ENCODE assay signal across 15 cellular contexts in genomic region chr15:60842694-60843093, GRCh38.
DNase-seq lines count a peak whose midpoint lies in the region; ATAC-seq and TF ChIP-seq lines count a peak whose summit lies in the region.
"Had no signal": no experiment of that assay in that cellular context is flagged by ENCODE, and none has a peak within 500 bp of the region (broad histone marks: within the 10 kb centered on the region; RNA-seq: fewer than 3 reads in every experiment).

No MANE protein-coding gene starts in this region.

- no peak for TF ChIP-seq POLR2A in stomach (IDR thresholded peaks at IDR 0.05)

- H3K4me1 Mint-ChIP-seq in activated CD8-positive, alpha-beta T cell treated with anti-CD3 and anti-CD28 coated beads, Interleukin-2, amount 10 ng/mL, durations not matched to agents 7 days and 5 days (ENCODE audit: low read depth): peaks cover 68% of the 10 kb centered on the region
- H3K4me1 Mint-ChIP-seq in activated CD8-positive, alpha-beta T cell treated with anti-CD3 and anti-CD28 coated beads for 36 hours (ENCODE audit: low read depth): peaks cover 71% of the 10 kb centered on the region
- peaks cover 60 to 90% (median 77%) of the 10 kb centered on the region in 4 donors for H3K4me1 Mint-ChIP-seq in CD4-positive, alpha-beta memory T cell
- H3K4me1 Mint-ChIP-seq in activated T-helper 17 cell treated with anti-CD3 and anti-CD28 coated beads, Interleukin-2, amount 50 U/mL, for 72 hours: peaks cover 47% of the 10 kb centered on the region
- peaks cover 78 to 84% of the 10 kb centered on the region in 2 donors for H3K4me1 Mint-ChIP-seq in natural killer cell
- H3K4me1 Mint-ChIP-seq: B cell had no signal

- peak overlapping the region in 1 of 2 donors; percentile 18 for H3K4me3 ChIP-seq in CD4-positive, alpha-beta memory T cell (ENCODE audit: low read length in 2 of 2)
- H3K4me3 ChIP-seq in stomach: no peak overlapping the region

- CTCF ChIA-PET in activated CD8-positive, alpha-beta T cell treated with anti-CD3 and anti-CD28 coated beads, Interleukin-2, amount 10 ng/mL, durations not matched to agents 7 days and 5 days (lab: Charles Lee): interaction anchor here (1.2 to 3.7 kb wide), 5 partner anchors 63 to 296 kb away, joined by 3 to 15 read pairs (median 6); no protein-coding TSS in a partner anchor
- CTCF ChIA-PET in activated CD8-positive, alpha-beta T cell treated with anti-CD3 and anti-CD28 coated beads for 36 hours (lab: Charles Lee): interaction anchor here (0.8 to 2.9 kb wide), 5 partner anchors 12 to 257 kb away, joined by 3 to 16 read pairs (median 3); no protein-coding TSS in a partner anchor
- CTCF ChIA-PET in CD4-positive, alpha-beta memory T cell (lab: Charles Lee; ENCODE audit: partially characterized antibody): interaction anchor here (0.6 to 7.3 kb wide), 13 partner anchors 12 to 258 kb away, joined by 3 to 65 read pairs (median 3); no protein-coding TSS in a partner anchor

- DNase-seq in activated CD8-positive, alpha-beta T cell treated with anti-CD3 and anti-CD28 coated beads, Interleukin-2, amount 10 ng/mL, durations not matched to agents 7 days and 5 days: no peak
- no peak for DNase-seq in activated CD8-positive, alpha-beta T cell treated with anti-CD3 and anti-CD28 coated beads for 36 hours
- DNase-seq in CD4-positive, alpha-beta memory T cell: no peak
- DNase-seq in natural killer cell: no peak
- no peak for DNase-seq in DMS114 treated with DMSO at 0.1 percent for 48 hours (lab: John Stamatoyannopoulos, UW; ENCODE audit: unreplicated experiment)
- DNase-seq in stomach: no peak
- DNase-seq: Kasumi-1; NCI-H1092 treated with DMSO at 0.1 percent for 48 hours; NCI-H2081 treated with DMSO at 0.1 percent for 48 hours; NCI-H510A; NCI-H748 treated with DMSO at 0.1 percent for 48 hours; NK-92 treated with Interleukin-12 subunit alpha and Interleukin-12 subunit beta, amount 100 ng/mL, for 24 hours had no signal

- no peaks in the 10 kb centered on the region for H3K36me3 ChIP-seq in CD4-positive, alpha-beta memory T cell (ENCODE audit: insufficient read depth, low read length)
- H3K36me3 ChIP-seq in stomach: no peaks in the 10 kb centered on the region

- peak overlapping the region; percentile 20 for H3K4me3 Mint-ChIP-seq in activated CD8-positive, alpha-beta T cell treated with anti-CD3 and anti-CD28 coated beads, Interleukin-2, amount 10 ng/mL, durations not matched to agents 7 days and 5 days
- no peak overlapping the region for H3K4me3 Mint-ChIP-seq in activated CD8-positive, alpha-beta T cell treated with anti-CD3 and anti-CD28 coated beads for 36 hours
- H3K4me3 Mint-ChIP-seq in CD4-positive, alpha-beta memory T cell: peak overlapping the region in 7 of 8 donors; percentile 46 to 93 (median 91)
- H3K4me3 Mint-ChIP-seq in activated T-helper 17 cell treated with anti-CD3 and anti-CD28 coated beads, Interleukin-2, amount 50 U/mL, for 72 hours: peak overlapping the region; percentile 89
- peak overlapping the region; percentile 90 for H3K4me3 Mint-ChIP-seq in natural killer cell
- H3K4me3 Mint-ChIP-seq: B cell had no signal

- intact Hi-C loops in activated CD8-positive, alpha-beta T cell treated with anti-CD3 and anti-CD28 coated beads for 36 hours (cut with micrococcal nuclease): loop anchor here (5.0 kb wide), 3 partner anchors 35 to 260 kb away; no protein-coding TSS in a partner anchor
- intact Hi-C loops in CD4-positive, alpha-beta memory T cell (cut with micrococcal nuclease): loop anchor here (5.0 kb wide), 1 partner anchor 65 kb away; no protein-coding TSS in a partner anchor
- intact Hi-C loops in natural killer cell (cut with micrococcal nuclease) (loop anchor here (5.0 kb wide), 2 partner anchors 175 to 445 kb away; partner anchors contain the start of gene ANXA2), stomach (cut with DNase I; ENCODE audit: low total_unique reads) (no loop called here)

- H3K27ac ChIP-seq in CD4-positive, alpha-beta memory T cell (ENCODE audit: low read depth, low read length): peak overlapping the region; percentile 66
- no peak overlapping the region for H3K27ac ChIP-seq in stomach

- peak overlapping the region; percentile 3 for H3K27ac Mint-ChIP-seq in activated CD8-positive, alpha-beta T cell treated with anti-CD3 and anti-CD28 coated beads, Interleukin-2, amount 10 ng/mL, durations not matched to agents 7 days and 5 days
- no peak overlapping the region for H3K27ac Mint-ChIP-seq in activated CD8-positive, alpha-beta T cell treated with anti-CD3 and anti-CD28 coated beads for 36 hours
- H3K27ac Mint-ChIP-seq in CD4-positive, alpha-beta memory T cell: peak overlapping the region; percentile 90 to 99 (median 96)
- no peak overlapping the region for H3K27ac Mint-ChIP-seq in activated T-helper 17 cell treated with anti-CD3 and anti-CD28 coated beads, Interleukin-2, amount 50 U/mL, for 72 hours
- peak overlapping the region; percentile 87 to 95 for H3K27ac Mint-ChIP-seq in natural killer cell
- H3K27ac Mint-ChIP-seq: B cell had no signal

- no peaks in the 10 kb centered on the region for H3K9me3 Mint-ChIP-seq in activated CD8-positive, alpha-beta T cell treated with anti-CD3 and anti-CD28 coated beads, Interleukin-2, amount 10 ng/mL, durations not matched to agents 7 days and 5 days (ENCODE audit: insufficient read depth)
- H3K9me3 Mint-ChIP-seq in activated CD8-positive, alpha-beta T cell treated with anti-CD3 and anti-CD28 coated beads for 36 hours: no peaks in the 10 kb centered on the region
- H3K9me3 Mint-ChIP-seq in CD4-positive, alpha-beta memory T cell: no peaks in the 10 kb centered on the region
- no peaks in the 10 kb centered on the region for H3K9me3 Mint-ChIP-seq in activated T-helper 17 cell treated with anti-CD3 and anti-CD28 coated beads, Interleukin-2, amount 50 U/mL, for 72 hours
- no peaks in the 10 kb centered on the region for H3K9me3 Mint-ChIP-seq in natural killer cell

- peaks cover 98% of the 10 kb centered on the region for H3K4me1 ChIP-seq in CD4-positive, alpha-beta memory T cell (ENCODE audit: insufficient read depth, low read length)
- peaks cover 0 to 5% (median 2%) of the 10 kb centered on the region in 4 donors for H3K4me1 ChIP-seq in stomach

- no peaks in the 10 kb centered on the region for H3K9me3 ChIP-seq in CD4-positive, alpha-beta memory T cell (ENCODE audit: control insufficient read depth in 1 of 2, low read length in 2 of 2)
- no peaks in the 10 kb centered on the region for H3K9me3 ChIP-seq in stomach

- ATAC-seq in activated CD8-positive, alpha-beta T cell treated with anti-CD3 and anti-CD28 coated beads, Interleukin-2, amount 10 ng/mL, durations not matched to agents 7 days and 5 days: no peak
- ATAC-seq in activated CD8-positive, alpha-beta T cell treated with anti-CD3 and anti-CD28 coated beads for 36 hours: no peak
- no peak for ATAC-seq in activated T-helper 17 cell treated with anti-CD3 and anti-CD28 coated beads, Interleukin-2, amount 50 U/mL, for 72 hours (replicated peaks)
- ATAC-seq in natural killer cell: no peak
- ATAC-seq: Right ventricle myocardium inferior had no signal

- TF ChIP-seq EP300 in stomach (IDR thresholded peaks at IDR 0.05): no peak

- POLR2A ChIA-PET in activated CD8-positive, alpha-beta T cell treated with anti-CD3 and anti-CD28 coated beads, Interleukin-2, amount 10 ng/mL, durations not matched to agents 7 days and 5 days (lab: Charles Lee): no interaction called here
- POLR2A ChIA-PET in activated CD8-positive, alpha-beta T cell treated with anti-CD3 and anti-CD28 coated beads for 36 hours (lab: Charles Lee): interaction anchor here (0.7 to 1.1 kb wide), 2 partner anchors 32 to 123 kb away, joined by 3 read pairs; no protein-coding TSS in a partner anchor
- POLR2A ChIA-PET in CD4-positive, alpha-beta memory T cell (lab: Charles Lee; ENCODE audit: partially characterized antibody): interaction anchor here (0.8 to 9.8 kb wide), 19 partner anchors 8 to 327 kb away, joined by 3 to 280 read pairs (median 28); no protein-coding TSS in a partner anchor

- no peaks in the 10 kb centered on the region for H3K27me3 ChIP-seq in CD4-positive, alpha-beta memory T cell (ENCODE audit: insufficient read depth, low read length)
- H3K27me3 ChIP-seq in stomach: no peaks in the 10 kb centered on the region

- H3K36me3 Mint-ChIP-seq in activated CD8-positive, alpha-beta T cell treated with anti-CD3 and anti-CD28 coated beads, Interleukin-2, amount 10 ng/mL, durations not matched to agents 7 days and 5 days (ENCODE audit: low read depth): no peaks in the 10 kb centered on the region
- H3K36me3 Mint-ChIP-seq in activated CD8-positive, alpha-beta T cell treated with anti-CD3 and anti-CD28 coated beads for 36 hours (ENCODE audit: low read depth): no peaks in the 10 kb centered on the region
- H3K36me3 Mint-ChIP-seq in CD4-positive, alpha-beta memory T cell: no peaks in the 10 kb centered on the region
- no peaks in the 10 kb centered on the region for H3K36me3 Mint-ChIP-seq in activated T-helper 17 cell treated with anti-CD3 and anti-CD28 coated beads, Interleukin-2, amount 50 U/mL, for 72 hours (ENCODE audit: low read depth)
- H3K36me3 Mint-ChIP-seq in natural killer cell: no peaks in the 10 kb centered on the region

- TF ChIP-seq CTCF in activated CD8-positive, alpha-beta T cell treated with anti-CD3 and anti-CD28 coated beads for 36 hours (IDR thresholded peaks at IDR 0.05): no peak
- TF ChIP-seq CTCF in natural killer cell (IDR thresholded peaks at IDR 0.05): no peak
- TF ChIP-seq CTCF in stomach (IDR thresholded peaks at IDR 0.05): no peak

- 89 to 91% (median 90%) methylated on average over 7 of the region's 7 CpGs for WGBS in stomach, 5 donors

- H3K27me3 Mint-ChIP-seq in activated CD8-positive, alpha-beta T cell treated with anti-CD3 and anti-CD28 coated beads, Interleukin-2, amount 10 ng/mL, durations not matched to agents 7 days and 5 days (ENCODE audit: low read depth): peaks cover 21% of the 10 kb centered on the region
- peaks cover 1% of the 10 kb centered on the region for H3K27me3 Mint-ChIP-seq in activated CD8-positive, alpha-beta T cell treated with anti-CD3 and anti-CD28 coated beads for 36 hours
- no peaks in the 10 kb centered on the region for H3K27me3 Mint-ChIP-seq in CD4-positive, alpha-beta memory T cell
- no peaks in the 10 kb centered on the region for H3K27me3 Mint-ChIP-seq in activated T-helper 17 cell treated with anti-CD3 and anti-CD28 coated beads, Interleukin-2, amount 50 U/mL, for 72 hours
- no peaks in the 10 kb centered on the region for H3K27me3 Mint-ChIP-seq in natural killer cell (ENCODE audit: low read depth in 2 of 2)

Comparison
In these comparisons a context has a peak if more than half of its experiments do, and no peak if none do; other contexts are left out.
1. H3K27ac Mint-ChIP-seq: peak in activated CD8-positive, alpha-beta T cell treated with anti-CD3 and anti-CD28 coated beads, Interleukin-2, amount 10 ng/mL, durations not matched to agents 7 days and 5 days (single experiment), CD4-positive, alpha-beta memory T cell (7 of 7) and natural killer cell (2 of 2); none in activated CD8-positive, alpha-beta T cell treated with anti-CD3 and anti-CD28 coated beads for 36 hours (single experiment) and activated T-helper 17 cell treated with anti-CD3 and anti-CD28 coated beads, Interleukin-2, amount 50 U/mL, for 72 hours (single experiment).